ENCODE assay signal across 20 cellular contexts in genomic region chr15:97071658-97072057, GRCh38.
"Had no signal": no experiment of that assay in that cellular context is flagged by ENCODE, and none has a peak within 500 bp of the region (broad histone marks: within the 10 kb centered on the region; RNA-seq: fewer than 3 reads in every experiment).

No MANE protein-coding gene starts in this region.

- H3K27ac ChIP-seq: dorsolateral prefrontal cortex, gastrocnemius medialis, left ventricle myocardium inferior, ovary, suprapubic skin, tibial artery, upper lobe of left lung, vagina had no signal

- FAIRE-seq: endometrium, keratinocyte had no signal

- DNase-seq: cortex of kidney; dorsolateral prefrontal cortex; effector memory CD4-positive, alpha-beta T cell; gastrocnemius medialis; immature natural killer cell; left cardiac atrium; left ventricle myocardium inferior; mesenchymal stem cell; midbrain; nucleus accumbens; ovary; right cardiac atrium; stimulated activated CD4-positive, alpha-beta T cell treated with anti-CD3 and anti-CD28 coated beads, Interleukin-2, amount 100 ng/mL, for 48 hours; stimulated activated naive CD4-positive, alpha-beta T cell treated with Interleukin-2 at 50 U/mL for 16 hours; tibial artery; upper lobe of left lung had no signal
